Comparison of ENCODE assay signal across 1 cellular context in genomic region chr15:89457086-89457485, GRCh38.
TF ChIP-seq lines count a peak whose summit lies in the region.

No MANE protein-coding gene starts in this region.

TF ChIP-seq in GM23338, 12 proteins besides CTCF, POLR2A, EP300 and RAD21 (continued from another document):
- TF ChIP-seq, protein P1, sequence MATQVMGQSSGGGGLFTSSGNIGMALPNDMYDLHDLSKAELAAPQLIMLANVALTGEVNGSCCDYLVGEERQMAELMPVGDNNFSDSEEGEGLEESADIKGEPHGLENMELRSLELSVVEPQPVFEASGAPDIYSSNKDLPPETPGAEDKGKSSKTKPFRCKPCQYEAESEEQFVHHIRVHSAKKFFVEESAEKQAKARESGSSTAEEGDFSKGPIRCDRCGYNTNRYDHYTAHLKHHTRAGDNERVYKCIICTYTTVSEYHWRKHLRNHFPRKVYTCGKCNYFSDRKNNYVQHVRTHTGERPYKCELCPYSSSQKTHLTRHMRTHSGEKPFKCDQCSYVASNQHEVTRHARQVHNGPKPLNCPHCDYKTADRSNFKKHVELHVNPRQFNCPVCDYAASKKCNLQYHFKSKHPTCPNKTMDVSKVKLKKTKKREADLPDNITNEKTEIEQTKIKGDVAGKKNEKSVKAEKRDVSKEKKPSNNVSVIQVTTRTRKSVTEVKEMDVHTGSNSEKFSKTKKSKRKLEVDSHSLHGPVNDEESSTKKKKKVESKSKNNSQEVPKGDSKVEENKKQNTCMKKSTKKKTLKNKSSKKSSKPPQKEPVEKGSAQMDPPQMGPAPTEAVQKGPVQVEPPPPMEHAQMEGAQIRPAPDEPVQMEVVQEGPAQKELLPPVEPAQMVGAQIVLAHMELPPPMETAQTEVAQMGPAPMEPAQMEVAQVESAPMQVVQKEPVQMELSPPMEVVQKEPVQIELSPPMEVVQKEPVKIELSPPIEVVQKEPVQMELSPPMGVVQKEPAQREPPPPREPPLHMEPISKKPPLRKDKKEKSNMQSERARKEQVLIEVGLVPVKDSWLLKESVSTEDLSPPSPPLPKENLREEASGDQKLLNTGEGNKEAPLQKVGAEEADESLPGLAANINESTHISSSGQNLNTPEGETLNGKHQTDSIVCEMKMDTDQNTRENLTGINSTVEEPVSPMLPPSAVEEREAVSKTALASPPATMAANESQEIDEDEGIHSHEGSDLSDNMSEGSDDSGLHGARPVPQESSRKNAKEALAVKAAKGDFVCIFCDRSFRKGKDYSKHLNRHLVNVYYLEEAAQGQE (IDR thresholded peaks at IDR 0.05; ENCODE audit: unreplicated experiment) = no peak
- TF ChIP-seq NANOG (IDR thresholded peaks at IDR 0.05; ENCODE audit: borderline replicate concordance) (no peak), STAT1 (IDR thresholded peaks at IDR 0.05; ENCODE audit: unreplicated experiment) (no peak), EZH2phosphoT487 (IDR thresholded peaks at IDR 0.05; ENCODE audit: unreplicated experiment) (no peak)
- TF ChIP-seq, protein P2, sequence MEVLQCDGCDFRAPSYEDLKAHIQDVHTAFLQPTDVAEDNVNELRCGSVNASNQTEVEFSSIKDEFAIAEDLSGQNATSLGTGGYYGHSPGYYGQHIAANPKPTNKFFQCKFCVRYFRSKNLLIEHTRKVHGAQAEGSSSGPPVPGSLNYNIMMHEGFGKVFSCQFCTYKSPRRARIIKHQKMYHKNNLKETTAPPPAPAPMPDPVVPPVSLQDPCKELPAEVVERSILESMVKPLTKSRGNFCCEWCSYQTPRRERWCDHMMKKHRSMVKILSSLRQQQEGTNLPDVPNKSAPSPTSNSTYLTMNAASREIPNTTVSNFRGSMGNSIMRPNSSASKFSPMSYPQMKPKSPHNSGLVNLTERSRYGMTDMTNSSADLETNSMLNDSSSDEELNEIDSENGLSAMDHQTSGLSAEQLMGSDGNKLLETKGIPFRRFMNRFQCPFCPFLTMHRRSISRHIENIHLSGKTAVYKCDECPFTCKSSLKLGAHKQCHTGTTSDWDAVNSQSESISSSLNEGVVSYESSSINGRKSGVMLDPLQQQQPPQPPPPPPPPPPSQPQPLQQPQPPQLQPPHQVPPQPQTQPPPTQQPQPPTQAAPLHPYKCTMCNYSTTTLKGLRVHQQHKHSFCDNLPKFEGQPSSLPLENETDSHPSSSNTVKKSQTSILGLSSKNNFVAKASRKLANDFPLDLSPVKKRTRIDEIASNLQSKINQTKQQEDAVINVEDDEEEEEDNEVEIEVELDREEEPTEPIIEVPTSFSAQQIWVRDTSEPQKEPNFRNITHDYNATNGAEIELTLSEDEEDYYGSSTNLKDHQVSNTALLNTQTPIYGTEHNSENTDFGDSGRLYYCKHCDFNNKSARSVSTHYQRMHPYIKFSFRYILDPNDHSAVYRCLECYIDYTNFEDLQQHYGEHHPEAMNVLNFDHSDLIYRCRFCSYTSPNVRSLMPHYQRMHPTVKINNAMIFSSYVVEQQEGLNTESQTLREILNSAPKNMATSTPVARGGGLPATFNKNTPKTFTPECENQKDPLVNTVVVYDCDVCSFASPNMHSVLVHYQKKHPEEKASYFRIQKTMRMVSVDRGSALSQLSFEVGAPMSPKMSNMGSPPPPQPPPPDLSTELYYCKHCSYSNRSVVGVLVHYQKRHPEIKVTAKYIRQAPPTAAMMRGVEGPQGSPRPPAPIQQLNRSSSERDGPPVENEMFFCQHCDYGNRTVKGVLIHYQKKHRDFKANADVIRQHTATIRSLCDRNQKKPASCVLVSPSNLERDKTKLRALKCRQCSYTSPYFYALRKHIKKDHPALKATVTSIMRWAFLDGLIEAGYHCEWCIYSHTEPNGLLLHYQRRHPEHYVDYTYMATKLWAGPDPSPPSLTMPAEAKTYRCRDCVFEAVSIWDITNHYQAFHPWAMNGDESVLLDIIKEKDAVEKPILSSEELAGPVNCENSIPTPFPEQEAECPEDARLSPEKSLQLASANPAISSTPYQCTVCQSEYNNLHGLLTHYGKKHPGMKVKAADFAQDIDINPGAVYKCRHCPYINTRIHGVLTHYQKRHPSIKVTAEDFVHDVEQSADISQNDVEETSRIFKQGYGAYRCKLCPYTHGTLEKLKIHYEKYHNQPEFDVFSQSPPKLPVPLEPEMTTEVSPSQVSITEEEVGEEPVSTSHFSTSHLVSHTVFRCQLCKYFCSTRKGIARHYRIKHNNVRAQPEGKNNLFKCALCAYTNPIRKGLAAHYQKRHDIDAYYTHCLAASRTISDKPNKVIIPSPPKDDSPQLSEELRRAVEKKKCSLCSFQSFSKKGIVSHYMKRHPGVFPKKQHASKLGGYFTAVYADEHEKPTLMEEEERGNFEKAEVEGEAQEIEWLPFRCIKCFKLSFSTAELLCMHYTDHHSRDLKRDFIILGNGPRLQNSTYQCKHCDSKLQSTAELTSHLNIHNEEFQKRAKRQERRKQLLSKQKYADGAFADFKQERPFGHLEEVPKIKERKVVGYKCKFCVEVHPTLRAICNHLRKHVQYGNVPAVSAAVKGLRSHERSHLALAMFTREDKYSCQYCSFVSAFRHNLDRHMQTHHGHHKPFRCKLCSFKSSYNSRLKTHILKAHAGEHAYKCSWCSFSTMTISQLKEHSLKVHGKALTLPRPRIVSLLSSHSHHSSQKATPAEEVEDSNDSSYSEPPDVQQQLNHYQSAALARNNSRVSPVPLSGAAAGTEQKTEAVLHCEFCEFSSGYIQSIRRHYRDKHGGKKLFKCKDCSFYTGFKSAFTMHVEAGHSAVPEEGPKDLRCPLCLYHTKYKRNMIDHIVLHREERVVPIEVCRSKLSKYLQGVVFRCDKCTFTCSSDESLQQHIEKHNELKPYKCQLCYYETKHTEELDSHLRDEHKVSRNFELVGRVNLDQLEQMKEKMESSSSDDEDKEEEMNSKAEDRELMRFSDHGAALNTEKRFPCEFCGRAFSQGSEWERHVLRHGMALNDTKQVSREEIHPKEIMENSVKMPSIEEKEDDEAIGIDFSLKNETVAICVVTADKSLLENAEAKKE (CRISPR knock-in tag; IDR thresholded peaks at IDR 0.05) = no peak
